In genomic region chr18:46013484-46014189, GRCh38 we compare ENCODE assay signal across 11 cellular contexts. TPM values are rescaled to one million over a fixed set of nuclear protein-coding genes. Genes with fewer than 3 reads are reported as not detected.
DNase-seq lines count a peak whose midpoint lies in the region; ATAC-seq and TF ChIP-seq lines count a peak whose summit lies in the region.
"Had no signal": no experiment of that assay in that cellular context is flagged by ENCODE, and none has a peak within 500 bp of the region (broad histone marks: within the 10 kb centered on the region; RNA-seq: fewer than 3 reads in every experiment).

No MANE protein-coding gene starts in this region.

- H3K36me3 Mint-ChIP-seq in activated B cell treated with CpG ODN at 0.5 μM for 24 hours (ENCODE audit: low read depth): no peaks in the 10 kb centered on the region

- peaks cover 10% of the 10 kb centered on the region for H3K4me1 Mint-ChIP-seq in activated B cell treated with CpG ODN at 0.5 μM for 24 hours

- TF ChIP-seq POLR2A in heart left ventricle (IDR thresholded peaks at IDR 0.05): no peak

- H3K27ac Mint-ChIP-seq in activated B cell treated with CpG ODN at 0.5 μM for 24 hours: no peak overlapping the region

- no peaks in the 10 kb centered on the region for H3K9me3 Mint-ChIP-seq in activated B cell treated with CpG ODN at 0.5 μM for 24 hours

- peaks cover 0 to 34% (median 0%) of the 10 kb centered on the region in 12 donors for H3K4me1 ChIP-seq in heart left ventricle
- H3K4me1 ChIP-seq: suprapubic skin had no signal

- H3K9me3 ChIP-seq in heart left ventricle: no peaks in the 10 kb centered on the region
- H3K9me3 ChIP-seq: suprapubic skin had no signal

- H3K27me3 Mint-ChIP-seq in activated B cell treated with CpG ODN at 0.5 μM for 24 hours: no peaks in the 10 kb centered on the region

- POLR2A ChIA-PET in activated B cell treated with CpG ODN at 0.5 μM for 24 hours (lab: Charles Lee): interaction anchor here (0.5 kb wide), 1 partner anchor 131 kb away, joined by 4 read pairs; no protein-coding TSS in a partner anchor

- no peak overlapping the region for H3K4me3 Mint-ChIP-seq in activated B cell treated with CpG ODN at 0.5 μM for 24 hours

- H3K36me3 ChIP-seq in heart left ventricle: no peaks in the 10 kb centered on the region

- TF ChIP-seq CTCF in GM10266 (IDR thresholded peaks at IDR 0.05; ENCODE audit: control insufficient read depth, insufficient read depth, low read depth, missing control alignments) (no peak), activated B cell treated with CpG ODN at 0.5 μM for 24 hours (IDR thresholded peaks at IDR 0.05) (no peak), heart left ventricle (IDR thresholded peaks at IDR 0.05) (no peak)

- no peaks in the 10 kb centered on the region for H3K27me3 ChIP-seq in heart left ventricle
- H3K27me3 ChIP-seq: suprapubic skin had no signal

- intact Hi-C loops in activated B cell treated with CpG ODN at 0.5 μM for 24 hours (cut with micrococcal nuclease): no loop called here
- intact Hi-C loops in heart left ventricle (cut with DNase I): no loop called here

- WGBS in heart left ventricle, 4 donors: 65 to 82% (median 76%) methylated on average over 5 of the region's 5 CpGs

- ATAC-seq in GM19023 (IDR thresholded peaks at IDR 0.05; ENCODE audit: unreplicated experiment) (peak; percentile 57), HG03175 (IDR thresholded peaks at IDR 0.05; ENCODE audit: unreplicated experiment) (peak; percentile 83), activated B cell treated with CpG ODN at 0.5 μM for 24 hours (ENCODE audit: low read depth) (peak; percentile 70), left lobe of liver (no peak), heart left ventricle (no peak)
- ATAC-seq: PC-3 had no signal

- peak; percentile 15 for DNase-seq in GM10266 (ENCODE audit: extremely low spot score)
- no peak for DNase-seq in activated B cell treated with CpG ODN at 0.5 μM for 24 hours
- no peak for DNase-seq in left lobe of liver (ENCODE audit: low spot score)
- no peak for DNase-seq in heart left ventricle
- DNase-seq in NCI-H1694 (lab: John Stamatoyannopoulos, UW): no peak
- DNase-seq in effector CD4-positive, alpha-beta T cell: no peak
- DNase-seq: IMR-90, PC-3 had no signal

- H3K4me3 ChIP-seq in heart left ventricle: no peak overlapping the region
- H3K4me3 ChIP-seq: suprapubic skin had no signal

- CTCF ChIA-PET in activated B cell treated with CpG ODN at 0.5 μM for 24 hours (lab: Charles Lee): no interaction called here

- no peak overlapping the region for H3K27ac ChIP-seq in heart left ventricle
- H3K27ac ChIP-seq: suprapubic skin had no signal

RNA-seq across cellular contexts. Expression of gene EPG5, which starts 46.5 kb away (rescaled TPM):
- total RNA-seq in activated B cell treated with CpG ODN at 0.5 μM for 24 hours (34.2 and 38.3 TPM in 2 replicates), left lobe of liver (10.9 TPM), heart left ventricle (10 to 100 TPM; 14.4 to 37.8 (median 23.8) TPM)
- 10 to 100 TPM in 1 of 2 donors, 1 to 10 TPM in 1; 7.9 to 10.3 TPM for polyA plus RNA-seq in heart left ventricle

RNA-seq across cellular contexts. Expression of gene PSTPIP2, which starts 58.4 kb away (rescaled TPM):
- total RNA-seq in activated B cell treated with CpG ODN at 0.5 μM for 24 hours: 0.51 and 0.60 TPM in 2 replicates
- 3.9 TPM for total RNA-seq in left lobe of liver
- 10 to 100 TPM in 1 of 9 donors, 1 to 10 TPM in 8; 1.2 to 15.0 (median 2.9) TPM for total RNA-seq in heart left ventricle
- polyA plus RNA-seq in heart left ventricle: 1 to 10 TPM in 1 of 2 donors, under 1 TPM in 1; 0.65 to 1.6 TPM

Comparison
In these comparisons a context has a peak if more than half of its experiments do, and no peak if none do; other contexts are left out.
1. ATAC-seq: peak in GM19023 (single experiment), HG03175 (single experiment) and activated B cell treated with CpG ODN at 0.5 μM for 24 hours (single experiment); none in left lobe of liver (single experiment) and heart left ventricle (0 of 4).